In genomic region chr22:32206774-32207758, GRCh38 we compare ENCODE assay signal across 8 cellular contexts. TPM values are rescaled to one million over a fixed set of nuclear protein-coding genes. Genes with fewer than 3 reads are reported as not detected.
DNase-seq lines count a peak whose midpoint lies in the region; ATAC-seq, FAIRE-seq and TF ChIP-seq lines count a peak whose summit lies in the region.

No MANE protein-coding gene starts in this region.

- CTCF ChIA-PET in SK-N-SH (lab: Yijun Ruan, JAX): interaction anchor here (1.4 to 2.6 kb wide), 2 partner anchors 32 to 34 kb away, joined by 3 to 6 read pairs; no protein-coding TSS in a partner anchor

- no peak overlapping the region for H3K9ac ChIP-seq in SK-N-SH

- H3F3A ChIP-seq in SK-N-SH (replicated peaks; ENCODE audit: insufficient read depth): peaks cover 4% of the 10 kb centered on the region

- no peaks in the 10 kb centered on the region for H3K36me3 ChIP-seq in SK-N-SH (replicated peaks in 1 of 2; ENCODE audit: control insufficient read depth in 1 of 2, insufficient read depth in 2 of 2, low read length in 1 of 2)

- no peaks in the 10 kb centered on the region for H3K79me2 ChIP-seq in SK-N-SH (ENCODE audit: insufficient read depth)

- peaks cover 18% of the 10 kb centered on the region; the same call in 1 of the 2 replicates for H3K27me3 ChIP-seq in SK-N-SH (ENCODE audit: insufficient read depth)

- TF ChIP-seq CTCF in SK-N-SH (IDR thresholded peaks at IDR 0.05) (peak; percentile 52), NB4 (IDR thresholded peaks at IDR 0.05; ENCODE audit: low read depth, low read length) (peak; percentile 68), glutamatergic neuron (IDR thresholded peaks at IDR 0.05; ENCODE audit: partially characterized antibody, unreplicated experiment) (peak; percentile 62)

- WGBS in SK-N-SH (ENCODE audit: low lambda C conversion rate): 80% methylated on average over 19 of the region's 22 CpGs

- H3K36me3 Mint-ChIP-seq in glutamatergic neuron (ENCODE audit: unreplicated experiment): no peaks in the 10 kb centered on the region

- no peak overlapping the region for H3K4me3 ChIP-seq in SK-N-SH (ENCODE audit: low read depth in 2 of 2, low read length in 1 of 2)
- H3K4me3 ChIP-seq in NB4 (ENCODE audit: low read depth, low read length): no peak overlapping the region

- no peak overlapping the region for H3K4me2 ChIP-seq in SK-N-SH

- no peaks in the 10 kb centered on the region for H3K9me3 ChIP-seq in SK-N-SH

- peaks cover 3% of the 10 kb centered on the region for H3K9me3 Mint-ChIP-seq in glutamatergic neuron (ENCODE audit: unreplicated experiment)
- no peaks in the 10 kb centered on the region for H3K9me3 Mint-ChIP-seq in stimulated activated naive CD8-positive, alpha-beta T cell treated with anti-CD3 and anti-CD28 coated beads, Interleukin-15, amount 100 ng/mL, for 72 hours

- H3K27me3 Mint-ChIP-seq in glutamatergic neuron (ENCODE audit: unreplicated experiment): peaks cover 15% of the 10 kb centered on the region
- peaks cover 61% of the 10 kb centered on the region for H3K27me3 Mint-ChIP-seq in stimulated activated naive CD8-positive, alpha-beta T cell treated with anti-CD3 and anti-CD28 coated beads, Interleukin-15, amount 100 ng/mL, for 72 hours

- no peak overlapping the region for H2AFZ ChIP-seq in SK-N-SH (ENCODE audit: low read depth)

- peaks cover 10% of the 10 kb centered on the region for H3K4me1 Mint-ChIP-seq in glutamatergic neuron (ENCODE audit: low read depth, unreplicated experiment)
- H3K4me1 Mint-ChIP-seq in stimulated activated naive CD8-positive, alpha-beta T cell treated with anti-CD3 and anti-CD28 coated beads, Interleukin-15, amount 100 ng/mL, for 72 hours: peaks cover 14% of the 10 kb centered on the region

- no peak overlapping the region for H3K4me3 Mint-ChIP-seq in glutamatergic neuron (ENCODE audit: unreplicated experiment)
- H3K4me3 Mint-ChIP-seq in stimulated activated naive CD8-positive, alpha-beta T cell treated with anti-CD3 and anti-CD28 coated beads, Interleukin-15, amount 100 ng/mL, for 72 hours: no peak overlapping the region

- H3K4me1 ChIP-seq in SK-N-SH (ENCODE audit: control insufficient read depth in 1 of 2, insufficient read depth in 2 of 2, low read depth in 1 of 2, low read length in 1 of 2): peaks cover 0 to 38% of the 10 kb centered on the region in 2 experiments; a peak in 1 of 4 replicates

- H3K27ac ChIP-seq in SK-N-SH (ENCODE audit: low read depth in 2 of 2, low read length in 1 of 2): no peak overlapping the region

- no peak for TF ChIP-seq EP300 in SK-N-SH (IDR thresholded peaks at IDR 0.05; ENCODE audit: borderline replicate concordance in 1 of 2, low read depth in 1 of 2, low read length in 1 of 2)

- POLR2A ChIA-PET in SK-N-SH (lab: Yijun Ruan, JAX): no interaction called here

- TF ChIP-seq POLR2A in NB4 (IDR thresholded peaks at IDR 0.05; ENCODE audit: extremely low read depth, insufficient read length) (no peak), GM12892 (IDR thresholded peaks at IDR 0.05; ENCODE audit: low read depth, low read length) (no peak)

- no peaks in the 10 kb centered on the region for H4K20me1 ChIP-seq in SK-N-SH (ENCODE audit: insufficient read depth)

- DNase-seq in SK-N-SH (peak; percentile 32), NB4 (ENCODE audit: low read depth) (peak; percentile 68), glutamatergic neuron (no peak), GM12892 (ENCODE audit: insufficient read length) (no peak)
- DNase-seq in activated CD4-positive, alpha-beta T cell treated with anti-CD3 and anti-CD28 coated beads, Interleukin-2, amount 50 U/mL, for 48 hours: peak; percentile 33 to 47
- DNase-seq in stimulated activated naive CD8-positive, alpha-beta T cell treated with anti-CD3 and anti-CD28 coated beads, Interleukin-15, amount 100 ng/mL, for 72 hours: peak in 1 of 2 donors; percentile 38

- no peak for FAIRE-seq in GM12892 (lab: Jason Lieb, UNC)

- no peak overlapping the region for H3K27ac Mint-ChIP-seq in glutamatergic neuron (ENCODE audit: unreplicated experiment)
- H3K27ac Mint-ChIP-seq in stimulated activated naive CD8-positive, alpha-beta T cell treated with anti-CD3 and anti-CD28 coated beads, Interleukin-15, amount 100 ng/mL, for 72 hours: no peak overlapping the region

- no peaks in the 10 kb centered on the region for H3K9me2 ChIP-seq in SK-N-SH

- peak; percentile 38; the same call in 1 of the 2 replicates for TF ChIP-seq RAD21 in SK-N-SH (IDR thresholded peaks at IDR 0.05; ENCODE audit: low read length)

- ATAC-seq in SK-N-SH treated with all-trans-retinoic acid at 6 μM for 48 hours (no peak), HG03354 (IDR thresholded peaks at IDR 0.05; ENCODE audit: poor library complexity, severe bottlenecking, unreplicated experiment) (no peak)
- ATAC-seq in stimulated activated naive CD8-positive, alpha-beta T cell treated with anti-CD3 and anti-CD28 coated beads, Interleukin-15, amount 100 ng/mL, for 72 hours: peak; percentile 63

TF ChIP-seq in SK-N-SH, 30 proteins besides CTCF, POLR2A, EP300 and RAD21:
- TF ChIP-seq TAF1 (IDR thresholded peaks at IDR 0.05; ENCODE audit: borderline replicate concordance, low read depth, low read length): no peak
- TF ChIP-seq SMC3 (IDR thresholded peaks at IDR 0.05; ENCODE audit: low read depth, low read length): peak; percentile 31
- no peak for TF ChIP-seq POLR2AphosphoS5 (IDR thresholded peaks at IDR 0.05; ENCODE audit: low read depth, low read length)
TF ChIP-seq in SK-N-SH: peak in this region for 1.

TF ChIP-seq in SK-N-SH treated with all-trans-retinoic acid at 6 μM for 48 hours, 23 proteins besides CTCF, POLR2A, EP300 and RAD21:
- TF ChIP-seq CREB5 (CRISPR knock-in tag; IDR thresholded peaks at IDR 0.05; ENCODE audit: low read depth) (no peak), TOX (CRISPR knock-in tag; IDR thresholded peaks at IDR 0.05; ENCODE audit: borderline replicate concordance) (no peak), ZFP30 (CRISPR knock-in tag; IDR thresholded peaks at IDR 0.05) (no peak), GLIS3 (CRISPR knock-in tag; IDR thresholded peaks at IDR 0.05) (no peak), ZNF70 (CRISPR knock-in tag; IDR thresholded peaks at IDR 0.05) (no peak), CSDC2 (CRISPR knock-in tag; IDR thresholded peaks at IDR 0.05) (no peak), ISL1 (CRISPR knock-in tag; IDR thresholded peaks at IDR 0.05) (no peak), OSR1 (CRISPR knock-in tag; IDR thresholded peaks at IDR 0.05) (no peak), ARNTL (CRISPR knock-in tag; IDR thresholded peaks at IDR 0.05; ENCODE audit: borderline replicate concordance, low read depth) (no peak), PATZ1 (CRISPR knock-in tag; IDR thresholded peaks at IDR 0.05; ENCODE audit: borderline replicate concordance) (no peak), CSRNP3 (CRISPR knock-in tag; IDR thresholded peaks at IDR 0.05) (no peak)

RNA-seq across cellular contexts. Expression of gene RFPL2, which starts 2.2 kb away (rescaled TPM):
- 0.05 and 0.06 TPM in 2 replicates for polyA plus RNA-seq in SK-N-SH (2012; rRNA removed)
- 0.04 TPM in 1 of 2 replicates, not detected in the other for polyA plus RNA-seq in SK-N-SH (2012; cell fraction: cytosol; rRNA removed)
- polyA plus RNA-seq in SK-N-SH (2012; cell fraction: nucleus; rRNA removed): 0.49 and 1.0 TPM in 2 replicates
- 1.4 TPM for total RNA-seq in glutamatergic neuron (ENCODE audit: unreplicated experiment)
- polyA plus RNA-seq in GM12892 (2012; ENCODE audit: missing spikeins): not detected

RNA-seq across cellular contexts. Expression of gene C22orf42, which starts 48.0 kb away (rescaled TPM):
- not detected in 2 replicates for polyA plus RNA-seq in SK-N-SH (2012; rRNA removed)
- not detected in 2 replicates for polyA plus RNA-seq in SK-N-SH (2012; cell fraction: cytosol; rRNA removed)
- not detected in 2 replicates for polyA plus RNA-seq in SK-N-SH (2012; cell fraction: nucleus; rRNA removed)
- not detected for total RNA-seq in glutamatergic neuron (ENCODE audit: unreplicated experiment)
- not detected for polyA plus RNA-seq in GM12892 (2012; ENCODE audit: missing spikeins)

RNA-seq across cellular contexts. Expression of gene SLC5A4, which starts 48.1 kb away (rescaled TPM):
- 0.15 and 0.18 TPM in 2 replicates for polyA plus RNA-seq in SK-N-SH (2012; rRNA removed)
- 0.04 and 0.08 TPM in 2 replicates for polyA plus RNA-seq in SK-N-SH (2012; cell fraction: cytosol; rRNA removed)
- polyA plus RNA-seq in SK-N-SH (2012; cell fraction: nucleus; rRNA removed): 0.29 and 0.39 TPM in 2 replicates
- total RNA-seq in glutamatergic neuron (ENCODE audit: unreplicated experiment): not detected
- not detected for polyA plus RNA-seq in GM12892 (2012; ENCODE audit: missing spikeins)

Comparison
In these comparisons a context has a peak if more than half of its experiments do, and no peak if none do; other contexts are left out.
1. DNase-seq: peak in SK-N-SH (single experiment), NB4 (single experiment) and activated CD4-positive, alpha-beta T cell treated with anti-CD3 and anti-CD28 coated beads, Interleukin-2, amount 50 U/mL, for 48 hours (2 of 2); none in glutamatergic neuron (single experiment) and GM12892 (single experiment).
2. Peak in every context shown above with its lines, with median percentiles within 50 percentile points of each other: CTCF ChIP-seq.